In the genomic region with DNA sequence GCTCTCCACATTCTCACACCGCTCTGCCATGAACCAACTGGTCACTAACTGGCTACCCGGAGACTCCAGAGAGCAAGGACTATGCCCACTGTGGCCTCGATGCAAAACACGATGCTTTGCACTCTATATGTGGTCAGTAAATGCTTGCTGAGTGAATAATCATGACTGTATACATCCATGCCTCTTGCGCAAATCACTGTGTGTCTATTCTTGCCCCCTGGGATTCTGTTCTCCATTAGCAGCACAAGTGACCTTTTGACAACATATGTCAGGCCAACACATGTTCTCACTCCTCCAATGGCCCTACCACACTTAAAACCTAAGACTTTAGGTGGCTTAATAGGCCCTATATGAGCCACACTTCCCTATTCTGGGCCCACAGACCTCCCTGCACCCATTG, we compare ENCODE assay signal across 2 cellular contexts.
TF ChIP-seq lines count a peak whose summit lies in the region.

No MANE protein-coding gene starts in this region.

TF ChIP-seq in HepG2, 621 proteins besides CTCF, POLR2A, EP300 and RAD21:
- TF ChIP-seq CEBPB (IDR thresholded peaks at IDR 0.05; ENCODE audit: borderline replicate concordance, low read depth, low read length) (peak; percentile 60; the same call in 1 of the 2 replicates), FOXK2 (IDR thresholded peaks at IDR 0.05) (no peak), FOSL2 (CRISPR knock-in tag; IDR thresholded peaks at IDR 0.05) (0 out of 2 replicates have a peak, but pooled peaks have one; percentile 20), SNAI1 (CRISPR knock-in tag; IDR thresholded peaks at IDR 0.05; ENCODE audit: borderline replicate concordance) (no peak), ZBTB7A (CRISPR knock-in tag; IDR thresholded peaks at IDR 0.05) (0 out of 2 replicates have a peak, but pooled peaks have one; percentile 31), ZNF3 (CRISPR knock-in tag; IDR thresholded peaks at IDR 0.05) (peak; percentile 81; the same call in 1 of the 2 replicates), PCBP1 (IDR thresholded peaks at IDR 0.05; ENCODE audit: borderline replicate concordance, low read depth, low read length) (no peak)

TF ChIP-seq in GM12878, 131 proteins besides CTCF, POLR2A, EP300 and RAD21:
- TF ChIP-seq ZZZ3 (IDR thresholded peaks at IDR 0.05; ENCODE audit: control insufficient read depth, insufficient read length, low read depth) (no peak), CBX3 (IDR thresholded peaks at IDR 0.05; ENCODE audit: borderline replicate concordance, low read depth) (no peak), SPI1 (IDR thresholded peaks at IDR 0.05; ENCODE audit: borderline replicate concordance, insufficient read depth, low read depth, low read length) (peak; percentile 26; the same call in 1 of the 2 replicates), BRCA1 (IDR thresholded peaks at IDR 0.05; ENCODE audit: low read depth, low read length) (no peak), CHD4 (IDR thresholded peaks at IDR 0.05) (no peak)
- TF ChIP-seq, protein P1, sequence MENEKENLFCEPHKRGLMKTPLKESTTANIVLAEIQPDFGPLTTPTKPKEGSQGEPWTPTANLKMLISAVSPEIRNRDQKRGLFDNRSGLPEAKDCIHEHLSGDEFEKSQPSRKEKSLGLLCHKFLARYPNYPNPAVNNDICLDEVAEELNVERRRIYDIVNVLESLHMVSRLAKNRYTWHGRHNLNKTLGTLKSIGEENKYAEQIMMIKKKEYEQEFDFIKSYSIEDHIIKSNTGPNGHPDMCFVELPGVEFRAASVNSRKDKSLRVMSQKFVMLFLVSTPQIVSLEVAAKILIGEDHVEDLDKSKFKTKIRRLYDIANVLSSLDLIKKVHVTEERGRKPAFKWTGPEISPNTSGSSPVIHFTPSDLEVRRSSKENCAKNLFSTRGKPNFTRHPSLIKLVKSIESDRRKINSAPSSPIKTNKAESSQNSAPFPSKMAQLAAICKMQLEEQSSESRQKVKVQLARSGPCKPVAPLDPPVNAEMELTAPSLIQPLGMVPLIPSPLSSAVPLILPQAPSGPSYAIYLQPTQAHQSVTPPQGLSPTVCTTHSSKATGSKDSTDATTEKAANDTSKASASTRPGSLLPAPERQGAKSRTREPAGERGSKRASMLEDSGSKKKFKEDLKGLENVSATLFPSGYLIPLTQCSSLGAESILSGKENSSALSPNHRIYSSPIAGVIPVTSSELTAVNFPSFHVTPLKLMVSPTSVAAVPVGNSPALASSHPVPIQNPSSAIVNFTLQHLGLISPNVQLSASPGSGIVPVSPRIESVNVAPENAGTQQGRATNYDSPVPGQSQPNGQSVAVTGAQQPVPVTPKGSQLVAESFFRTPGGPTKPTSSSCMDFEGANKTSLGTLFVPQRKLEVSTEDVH (IDR thresholded peaks at IDR 0.05; ENCODE audit: low read depth, partially characterized antibody): no peak
- TF ChIP-seq, protein P2, sequence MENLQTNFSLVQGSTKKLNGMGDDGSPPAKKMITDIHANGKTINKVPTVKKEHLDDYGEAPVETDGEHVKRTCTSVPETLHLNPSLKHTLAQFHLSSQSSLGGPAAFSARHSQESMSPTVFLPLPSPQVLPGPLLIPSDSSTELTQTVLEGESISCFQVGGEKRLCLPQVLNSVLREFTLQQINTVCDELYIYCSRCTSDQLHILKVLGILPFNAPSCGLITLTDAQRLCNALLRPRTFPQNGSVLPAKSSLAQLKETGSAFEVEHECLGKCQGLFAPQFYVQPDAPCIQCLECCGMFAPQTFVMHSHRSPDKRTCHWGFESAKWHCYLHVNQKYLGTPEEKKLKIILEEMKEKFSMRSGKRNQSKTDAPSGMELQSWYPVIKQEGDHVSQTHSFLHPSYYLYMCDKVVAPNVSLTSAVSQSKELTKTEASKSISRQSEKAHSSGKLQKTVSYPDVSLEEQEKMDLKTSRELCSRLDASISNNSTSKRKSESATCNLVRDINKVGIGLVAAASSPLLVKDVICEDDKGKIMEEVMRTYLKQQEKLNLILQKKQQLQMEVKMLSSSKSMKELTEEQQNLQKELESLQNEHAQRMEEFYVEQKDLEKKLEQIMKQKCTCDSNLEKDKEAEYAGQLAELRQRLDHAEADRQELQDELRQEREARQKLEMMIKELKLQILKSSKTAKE (IDR thresholded peaks at IDR 0.05; ENCODE audit: low read depth, poor library complexity, severe bottlenecking): no peak
